In the genomic region with DNA sequence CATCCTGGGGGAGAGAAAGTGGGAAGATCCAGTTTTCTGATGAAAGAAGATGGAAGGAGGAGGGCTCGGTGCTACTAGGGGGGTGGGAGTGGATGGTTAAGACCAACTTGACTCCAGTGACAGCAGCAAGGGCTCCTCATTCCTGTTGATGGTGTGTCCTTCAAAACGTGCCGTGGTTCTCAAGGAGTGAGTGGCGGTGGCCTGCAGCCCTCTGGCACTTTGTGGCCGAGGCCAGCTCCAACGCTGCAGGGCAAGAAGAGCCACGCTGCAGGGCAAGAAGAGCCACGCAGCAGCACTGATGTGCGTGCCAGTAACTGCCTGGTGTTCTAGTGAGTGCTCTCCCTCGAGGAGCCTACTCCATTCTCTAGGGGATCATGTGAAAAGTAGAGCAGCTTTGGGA, we compare ENCODE assay signal across 15 cellular contexts.
"Had no signal": no experiment of that assay in that cellular context is flagged by ENCODE, and none has a peak within 500 bp of the region (broad histone marks: within the 10 kb centered on the region; RNA-seq: fewer than 3 reads in every experiment).

No MANE protein-coding gene starts in this region.

- H3K4me1 ChIP-seq: pancreas had no signal

- H3K27me3 ChIP-seq: breast epithelium, neutrophil, pancreas, sigmoid colon, thyroid gland had no signal

- H3K4me3 Mint-ChIP-seq: activated CD4-positive, alpha-beta T cell treated with anti-CD3 and anti-CD28 coated beads for 36 hours; T-helper 2 cell treated with Interferon-gamma antibody and Interleukin-4, amounts not matched to agents 5 μg/mL and 100 μg/mL, for 36 hours; WTC11 had no signal

- H3K36me3 Mint-ChIP-seq: WTC11 had no signal

- ATAC-seq: activated CD4-positive, alpha-beta T cell treated with anti-CD3 and anti-CD28 coated beads for 36 hours; esophagus mucosa; pancreas; WTC11 had no signal

- H3K36me3 ChIP-seq: breast epithelium, neutrophil, pancreas, sigmoid colon, thyroid gland had no signal

- H3K27ac Mint-ChIP-seq: activated CD4-positive, alpha-beta T cell treated with anti-CD3 and anti-CD28 coated beads for 36 hours; T-helper 2 cell treated with Interferon-gamma antibody and Interleukin-4, amounts not matched to agents 5 μg/mL and 100 μg/mL, for 36 hours; WTC11 had no signal

- H3K27ac ChIP-seq: neutrophil, pancreas had no signal

- H3K9me3 Mint-ChIP-seq: T-helper 2 cell treated with Interferon-gamma antibody and Interleukin-4, amounts not matched to agents 5 μg/mL and 100 μg/mL, for 36 hours; WTC11 had no signal

- H3K27me3 Mint-ChIP-seq: activated CD4-positive, alpha-beta T cell treated with anti-CD3 and anti-CD28 coated beads for 36 hours had no signal

- FAIRE-seq: astrocyte, pancreas, TTC549 had no signal

- DNase-seq: activated CD4-positive, alpha-beta T cell treated with anti-CD3 and anti-CD28 coated beads for 36 hours; activated CD4-positive, alpha-beta T cell treated with anti-CD3 and anti-CD28 coated beads, Interleukin-2, amount 50 U/mL, for 48 hours; activated T-cell treated with anti-CD3 and anti-CD28 coated beads for 4 hours; cortex of kidney; sigmoid colon; stimulated activated naive CD4-positive, alpha-beta T cell; thyroid gland had no signal

- H3K4me3 ChIP-seq: breast epithelium, pancreas, sigmoid colon, thyroid gland had no signal

- H3K9me3 ChIP-seq: breast epithelium, neutrophil, pancreas, sigmoid colon, thyroid gland had no signal
